1 cellular context compared by ENCODE assay signal in genomic region chr11:75399344-75400109, GRCh38.
A peak's percentile ranks its signal among the peaks of the same experiment; 100 is the strongest.
TF ChIP-seq lines count a peak whose summit lies in the region.

Gene RPS3, plus strand, starts transcription at chr11:75399518. Its CDS starts 30 bp downstream, at chr11:75399548.

TF ChIP-seq in K562, 482 proteins besides CTCF, POLR2A, EP300 and RAD21 (continued from another document and continues in another):
- TF ChIP-seq ID3 (CRISPR knock-in tag; IDR thresholded peaks at IDR 0.05), result no peak
- TF ChIP-seq ID3 (tag; IDR thresholded peaks at IDR 0.05), result peak; percentile 85
- TF ChIP-seq NELFE (IDR thresholded peaks at IDR 0.05; ENCODE audit: insufficient read depth, insufficient read length), result no peak
- TF ChIP-seq RFX7 (CRISPR knock-in tag; IDR thresholded peaks at IDR 0.05), result no peak
- no peak for TF ChIP-seq NFE2 (IDR thresholded peaks at IDR 0.05; ENCODE audit: low read depth)
- TF ChIP-seq MAX (CRISPR knock-in tag; IDR thresholded peaks at IDR 0.05), result peak; percentile 90
- no peak for TF ChIP-seq CCAR2 (IDR thresholded peaks at IDR 0.05; ENCODE audit: low read depth, low read length)
- peak; percentile 99 for TF ChIP-seq SUPT5H (IDR thresholded peaks at IDR 0.05)
- no peak for TF ChIP-seq MYBL2 (IDR thresholded peaks at IDR 0.05; ENCODE audit: low read depth)
- no peak for TF ChIP-seq MYBL2 (CRISPR knock-in tag; IDR thresholded peaks at IDR 0.05; ENCODE audit: borderline replicate concordance)
- 0 out of 2 replicates have a peak, but pooled peaks have one; percentile 34 for TF ChIP-seq ZFP91 (CRISPR knock-in tag; IDR thresholded peaks at IDR 0.05)
- no peak for TF ChIP-seq ZNF316 (IDR thresholded peaks at IDR 0.05)
- no peak for TF ChIP-seq CBX3 (IDR thresholded peaks at IDR 0.05; ENCODE audit: borderline replicate concordance in 1 of 2, low read length in 2 of 2)
- TF ChIP-seq ZNF407 (IDR thresholded peaks at IDR 0.05; ENCODE audit: low read depth), result 0 out of 2 replicates have a peak, but pooled peaks have one; percentile 5
- TF ChIP-seq FOXM1 (IDR thresholded peaks at IDR 0.05; ENCODE audit: low read depth), result no peak
- 0 out of 2 replicates have a peak, but pooled peaks have one; percentile 75 for TF ChIP-seq FOXM1 (CRISPR knock-in tag; IDR thresholded peaks at IDR 0.05; ENCODE audit: low read depth)
- no peak for TF ChIP-seq POLR3A (IDR thresholded peaks at IDR 0.05; ENCODE audit: borderline replicate concordance, extremely low read depth, insufficient read depth, insufficient read length)
- TF ChIP-seq NUFIP1 (IDR thresholded peaks at IDR 0.05; ENCODE audit: partially characterized antibody), result no peak
- TF ChIP-seq SMARCA4 (IDR thresholded peaks at IDR 0.05), result peak; percentile 36; the same call in 1 of the 2 replicates
- no peak for TF ChIP-seq ZNF75A (CRISPR knock-in tag; IDR thresholded peaks at IDR 0.05)
- no peak for TF ChIP-seq CEBPG (CRISPR knock-in tag; IDR thresholded peaks at IDR 0.05)
- TF ChIP-seq CEBPG (tag; conservative IDR thresholded peaks at IDR 0.05 in 1 of 2, IDR thresholded peaks at IDR 0.05 in 1 of 2), result no peak
- no peak for TF ChIP-seq TAL1 (IDR thresholded peaks at IDR 0.05)
- TF ChIP-seq TSHZ1 (CRISPR knock-in tag; IDR thresholded peaks at IDR 0.05), result no peak
- TF ChIP-seq ARID3B (CRISPR knock-in tag; IDR thresholded peaks at IDR 0.05; ENCODE audit: borderline replicate concordance), result no peak
- no peak for TF ChIP-seq SNIP1 (IDR thresholded peaks at IDR 0.05; ENCODE audit: low read depth)
- no peak; the same call in 1 of the 2 replicates for TF ChIP-seq ZNF197 (CRISPR knock-in tag; IDR thresholded peaks at IDR 0.05; ENCODE audit: low read depth)
- peak; percentile 97 for TF ChIP-seq GABPB1 (CRISPR knock-in tag; IDR thresholded peaks at IDR 0.05)
- TF ChIP-seq CBX8 (IDR thresholded peaks at IDR 0.05; ENCODE audit: borderline replicate concordance, extremely low read depth, low read depth, low read length, poor library complexity, severe bottlenecking), result no peak
- peak; percentile 85 to 89 for TF ChIP-seq MNT (conservative IDR thresholded peaks at IDR 0.05)
- TF ChIP-seq FOXJ3 (CRISPR knock-in tag; IDR thresholded peaks at IDR 0.05), result no peak
- no peak for TF ChIP-seq CBFA2T2 (conservative IDR thresholded peaks at IDR 0.05)
- no peak for TF ChIP-seq KAT8 (IDR thresholded peaks at IDR 0.05; ENCODE audit: low read depth)
- no peak for TF ChIP-seq ZNF280A (IDR thresholded peaks at IDR 0.05; ENCODE audit: low read depth, partially characterized antibody)
- TF ChIP-seq SREBF2 (CRISPR knock-in tag; IDR thresholded peaks at IDR 0.05), result 0 out of 2 replicates have a peak, but pooled peaks have one; percentile 64
- no peak; a peak in 1 of 4 replicates for TF ChIP-seq BCLAF1 (IDR thresholded peaks at IDR 0.05; ENCODE audit: borderline replicate concordance in 1 of 2, control insufficient read depth in 1 of 2, low read depth in 2 of 2, low read length in 1 of 2)
- TF ChIP-seq TCF7 (IDR thresholded peaks at IDR 0.05; ENCODE audit: borderline replicate concordance), result 0 out of 2 replicates have a peak, but pooled peaks have one; percentile 15
- peak; percentile 95 for TF ChIP-seq MBD2 (IDR thresholded peaks at IDR 0.05; ENCODE audit: borderline replicate concordance, low read depth)
- TF ChIP-seq ZNF134 (CRISPR knock-in tag; conservative IDR thresholded peaks at IDR 0.05), result no peak
